20 cellular contexts compared by ENCODE assay signal in genomic region chr3:15066467-15066866, GRCh38. TPM values are rescaled to one million over a fixed set of nuclear protein-coding genes. Genes with fewer than 3 reads are reported as not detected.
A peak's percentile ranks its signal among the peaks of the same experiment; 100 is the strongest.
DNase-seq lines count a peak whose midpoint lies in the region; ATAC-seq and TF ChIP-seq lines count a peak whose summit lies in the region.
"Had no signal": no experiment of that assay in that cellular context is flagged by ENCODE, and none has a peak within 500 bp of the region (broad histone marks: within the 10 kb centered on the region; RNA-seq: fewer than 3 reads in every experiment).

No MANE protein-coding gene starts in this region.

- H2AFZ ChIP-seq in mammary epithelial cell (ENCODE audit: low read depth, low read length): no peak overlapping the region

- no peak overlapping the region for H3K4me3 ChIP-seq in mammary epithelial cell (replicated peaks in 1 of 3; ENCODE audit: insufficient read depth in 1 of 3, low read depth in 2 of 3, low read length in 3 of 3)
- H3K4me3 ChIP-seq: mucosa of descending colon, SK-N-MC had no signal

- H3K36me3 Mint-ChIP-seq in MCF 10A (ENCODE audit: insufficient read depth, unreplicated experiment) (peaks cover 28% of the 10 kb centered on the region), naive B cell (peaks cover 0 to 3% of the 10 kb centered on the region in 2 donors)
- peaks cover 23% of the 10 kb centered on the region for H3K36me3 Mint-ChIP-seq in activated T-helper 1 cell treated with anti-CD3 and anti-CD28 coated beads, Interleukin-12 subunit alpha, Interleukin-12 subunit beta, Interleukin-2, Interleukin-4 antibody, amounts not matched to agents 30 ng/mL and 10 ng/mL and 1 ng/mL, durations not matched to agents 14 hours and 24 hours and 36 hours (ENCODE audit: low read depth)

- peaks cover 4% of the 10 kb centered on the region for H3K36me3 ChIP-seq in mammary epithelial cell (ENCODE audit: insufficient read depth, low read length)

- intact Hi-C loops in MCF 10A (cut with micrococcal nuclease) (loop anchor here (5.0 kb wide), 1 partner anchor 139 kb away; no protein-coding TSS in a partner anchor), mammary epithelial cell (cut with micrococcal nuclease) (no loop called here)
- intact Hi-C loops in activated T-helper 1 cell treated with anti-CD3 and anti-CD28 coated beads, Interleukin-12 subunit alpha, Interleukin-12 subunit beta, Interleukin-2, Interleukin-4 antibody, amounts not matched to agents 30 ng/mL and 10 ng/mL and 1 ng/mL, durations not matched to agents 14 hours and 24 hours and 36 hours (cut with micrococcal nuclease): no loop called here

- CTCF ChIA-PET in MCF 10A (lab: Yijun Ruan, JAX) (no interaction called here), mammary epithelial cell (lab: Charles Lee; ENCODE audit: low non-redundant PET) (no interaction called here)

- H4K20me1 ChIP-seq in mammary epithelial cell (ENCODE audit: insufficient read depth, low read length): no peaks in the 10 kb centered on the region

- peaks cover 10% of the 10 kb centered on the region for H3K4me1 Mint-ChIP-seq in MCF 10A (ENCODE audit: insufficient read depth, unreplicated experiment)
- H3K4me1 Mint-ChIP-seq in activated T-helper 1 cell treated with anti-CD3 and anti-CD28 coated beads, Interleukin-12 subunit alpha, Interleukin-12 subunit beta, Interleukin-2, Interleukin-4 antibody, amounts not matched to agents 30 ng/mL and 10 ng/mL and 1 ng/mL, durations not matched to agents 14 hours and 24 hours and 36 hours (ENCODE audit: low read depth): peaks cover 20% of the 10 kb centered on the region
- H3K4me1 Mint-ChIP-seq in naive B cell: peaks cover 12 to 27% (median 22%) of the 10 kb centered on the region in 3 donors

- H3K27me3 ChIP-seq in mammary epithelial cell (ENCODE audit: insufficient read depth, low read length): no peaks in the 10 kb centered on the region

- TF ChIP-seq CTCF in MCF 10A (IDR thresholded peaks at IDR 0.05; ENCODE audit: unreplicated experiment): no peak
- TF ChIP-seq CTCF in mammary epithelial cell (conservative IDR thresholded peaks at IDR 0.05 in 1 of 2, IDR thresholded peaks at IDR 0.05 in 1 of 2; ENCODE audit: extremely low read depth in 1 of 2, insufficient read depth in 1 of 2, low read depth in 1 of 2, low read length in 2 of 2): no peak

- peak overlapping the region; percentile 4 for H3K27ac Mint-ChIP-seq in MCF 10A (ENCODE audit: low read depth, unreplicated experiment)
- peak overlapping the region; percentile 55 for H3K27ac Mint-ChIP-seq in activated T-helper 1 cell treated with anti-CD3 and anti-CD28 coated beads, Interleukin-12 subunit alpha, Interleukin-12 subunit beta, Interleukin-2, Interleukin-4 antibody, amounts not matched to agents 30 ng/mL and 10 ng/mL and 1 ng/mL, durations not matched to agents 14 hours and 24 hours and 36 hours
- H3K27ac Mint-ChIP-seq in naive B cell: peak overlapping the region in 1 of 6 donors; percentile 55
- H3K27ac Mint-ChIP-seq: CD14-positive monocyte; dendritic cell treated with granulocyte-macrophage colony-stimulating factor and Interleukin-4, amounts not matched to agents 40 ng/mL and 50 ng/mL, for 4 days had no signal

- H3K4me1 ChIP-seq in mammary epithelial cell (ENCODE audit: insufficient read depth, low read length): peaks cover 14% of the 10 kb centered on the region

- in situ Hi-C loops in mammary epithelial cell (cut with MboI; ENCODE audit: low sequenced_read_pairs in 2 of 2): no loop called here

- dilution Hi-C loops in mammary epithelial cell (cut with HindIII; ENCODE audit: low sequenced_read_pairs): no loop called here

- H3K27ac ChIP-seq in mammary epithelial cell (ENCODE audit: insufficient read depth, low read depth, low read length): no peak overlapping the region
- H3K27ac ChIP-seq: SK-N-MC had no signal

- WGBS in mammary epithelial cell (ENCODE audit: low coverage, missing lambda C conversion rate): 100% methylated on average over 3 of the region's 3 CpGs

- no peaks in the 10 kb centered on the region for H3K27me3 Mint-ChIP-seq in MCF 10A (ENCODE audit: insufficient read depth, unreplicated experiment)
- H3K27me3 Mint-ChIP-seq in activated T-helper 1 cell treated with anti-CD3 and anti-CD28 coated beads, Interleukin-12 subunit alpha, Interleukin-12 subunit beta, Interleukin-2, Interleukin-4 antibody, amounts not matched to agents 30 ng/mL and 10 ng/mL and 1 ng/mL, durations not matched to agents 14 hours and 24 hours and 36 hours (ENCODE audit: insufficient read depth): no peaks in the 10 kb centered on the region
- no peaks in the 10 kb centered on the region for H3K27me3 Mint-ChIP-seq in naive B cell
- H3K27me3 Mint-ChIP-seq: dendritic cell treated with granulocyte-macrophage colony-stimulating factor and Interleukin-4, amounts not matched to agents 40 ng/mL and 50 ng/mL, for 4 days had no signal

- no peak overlapping the region for H3K4me2 ChIP-seq in mammary epithelial cell (ENCODE audit: insufficient read depth, low read depth, low read length)

- H3K9me3 Mint-ChIP-seq in MCF 10A (ENCODE audit: unreplicated experiment) (no peaks in the 10 kb centered on the region), naive B cell (no peaks in the 10 kb centered on the region)
- no peaks in the 10 kb centered on the region for H3K9me3 Mint-ChIP-seq in activated T-helper 1 cell treated with anti-CD3 and anti-CD28 coated beads, Interleukin-12 subunit alpha, Interleukin-12 subunit beta, Interleukin-2, Interleukin-4 antibody, amounts not matched to agents 30 ng/mL and 10 ng/mL and 1 ng/mL, durations not matched to agents 14 hours and 24 hours and 36 hours
- H3K9me3 Mint-ChIP-seq: dendritic cell treated with granulocyte-macrophage colony-stimulating factor and Interleukin-4, amounts not matched to agents 40 ng/mL and 50 ng/mL, for 4 days had no signal

- H3K4me3 Mint-ChIP-seq in MCF 10A (ENCODE audit: unreplicated experiment) (no peak overlapping the region), naive B cell (peak overlapping the region in 6 of 8 donors; percentile 9 to 98 (median 96))
- peak overlapping the region; percentile 31 for H3K4me3 Mint-ChIP-seq in activated T-helper 1 cell treated with anti-CD3 and anti-CD28 coated beads, Interleukin-12 subunit alpha, Interleukin-12 subunit beta, Interleukin-2, Interleukin-4 antibody, amounts not matched to agents 30 ng/mL and 10 ng/mL and 1 ng/mL, durations not matched to agents 14 hours and 24 hours and 36 hours

- POLR2A ChIA-PET in MCF 10A (lab: Yijun Ruan, JAX): interaction anchor here (1.1 to 2.9 kb wide), 3 partner anchors 14 to 942 kb away, joined by 3 to 49 read pairs (median 6); partner anchors contain the start of genes CHCHD4, RBSN and TMEM43

- ATAC-seq in naive B cell (ENCODE audit: low read depth in 2 of 2) (no peak), HG03135 (IDR thresholded peaks at IDR 0.05; ENCODE audit: unreplicated experiment) (no peak)
- ATAC-seq: mucosa of descending colon had no signal

- peaks cover 24% of the 10 kb centered on the region for H3K79me2 ChIP-seq in mammary epithelial cell (ENCODE audit: insufficient read depth, low read length)

- H3K9me3 ChIP-seq in mammary epithelial cell (replicated peaks; ENCODE audit: insufficient read depth, low read length): no peaks in the 10 kb centered on the region
- H3K9me3 ChIP-seq: mucosa of descending colon had no signal

- BruUV-seq in MCF 10A (replicated peaks; lab: Mats Ljungman, UMichigan) (no TSS peak), mammary epithelial cell (replicated peaks; lab: Mats Ljungman, UMichigan) (no TSS peak)

- DNase-seq in MCF 10A (ENCODE audit: unreplicated experiment) (no peak), mammary epithelial cell (no peak), naive B cell (no peak), AG08396 (ENCODE audit: low spot score) (no peak), SKM-1 treated with dmso at 0.1 percent for 144 hours (lab: John Stamatoyannopoulos, UW; ENCODE audit: unreplicated experiment) (no peak)
- DNase-seq in activated T-helper 1 cell treated with anti-CD3 and anti-CD28 coated beads, Interleukin-12 subunit alpha, Interleukin-12 subunit beta, Interleukin-2, Interleukin-4 antibody, amounts not matched to agents 30 ng/mL and 10 ng/mL and 1 ng/mL, durations not matched to agents 14 hours and 24 hours and 36 hours (ENCODE audit: low spot score): no peak
- DNase-seq: activated CD4-positive, alpha-beta T cell treated with anti-CD3 and anti-CD28 coated beads, Interleukin-2, amount 50 U/mL, for 4 hours; anterior cingulate cortex; caudate nucleus; IMR-90; islet precursor cell; mucosa of descending colon; NCI-H2081; NCI-H82; nucleus accumbens; T-helper 9 cell had no signal

- no peak overlapping the region for H3K9ac ChIP-seq in mammary epithelial cell (ENCODE audit: insufficient read depth, low read length)

RNA-seq across cellular contexts. Expression of gene MRPS25, which starts 1.4 kb away (rescaled TPM):
- 81.0 and 87.2 TPM in 2 replicates for total RNA-seq in MCF 10A (2022)
- total RNA-seq in mammary epithelial cell: 10 to 100 TPM; 15.2 to 62.5 TPM
- 45.6 TPM for polyA plus RNA-seq in mammary epithelial cell
- 18.6 TPM for polyA minus RNA-seq in mammary epithelial cell
- 96.5 and 105 TPM in 2 replicates for total RNA-seq in activated T-helper 1 cell treated with anti-CD3 and anti-CD28 coated beads, Interleukin-12 subunit alpha, Interleukin-12 subunit beta, Interleukin-2, Interleukin-4 antibody, amounts not matched to agents 30 ng/mL and 10 ng/mL and 1 ng/mL, durations not matched to agents 14 hours and 24 hours and 36 hours
- polyA plus RNA-seq in naive B cell (ENCODE audit: low read depth in 6 of 6): 10 to 100 TPM; 13.8 to 28.5 (median 19.3) TPM

RNA-seq across cellular contexts. Expression of gene RBSN, which starts 32.5 kb away (rescaled TPM):
- total RNA-seq in MCF 10A (2022): 37.7 and 39.6 TPM in 2 replicates
- 10 to 100 TPM; 21.7 to 23.1 TPM for total RNA-seq in mammary epithelial cell
- 6.3 TPM for polyA plus RNA-seq in mammary epithelial cell
- 27.1 TPM for polyA minus RNA-seq in mammary epithelial cell
- total RNA-seq in activated T-helper 1 cell treated with anti-CD3 and anti-CD28 coated beads, Interleukin-12 subunit alpha, Interleukin-12 subunit beta, Interleukin-2, Interleukin-4 antibody, amounts not matched to agents 30 ng/mL and 10 ng/mL and 1 ng/mL, durations not matched to agents 14 hours and 24 hours and 36 hours: 11.7 and 12.5 TPM in 2 replicates
- 10 to 100 TPM; 10.5 to 30.5 (median 19.1) TPM for polyA plus RNA-seq in naive B cell (ENCODE audit: low read depth in 6 of 6)
